ENCODE assay signal across 1 cellular context in genomic region chr3:171980578-171981270, GRCh38.
TF ChIP-seq lines count a peak whose summit lies in the region.

No MANE protein-coding gene starts in this region.

TF ChIP-seq in K562, 482 proteins besides CTCF, POLR2A, EP300 and RAD21 (continued from another document and continues in another):
- TF ChIP-seq ZBTB40 (IDR thresholded peaks at IDR 0.05) (0 out of 2 replicates have a peak, but pooled peaks have one; percentile 21), ZBTB40 (CRISPR knock-in tag; IDR thresholded peaks at IDR 0.05) (no peak), MBD1 (CRISPR knock-in tag; IDR thresholded peaks at IDR 0.05) (no peak), E2F8 (IDR thresholded peaks at IDR 0.05; ENCODE audit: low read depth, partially characterized antibody) (no peak), HDAC1 (IDR thresholded peaks at IDR 0.05) (no peak), VEZF1 (CRISPR knock-in tag; IDR thresholded peaks at IDR 0.05) (no peak), PREB (CRISPR knock-in tag; IDR thresholded peaks at IDR 0.05) (no peak), ARID3B (CRISPR knock-in tag; IDR thresholded peaks at IDR 0.05; ENCODE audit: borderline replicate concordance) (no peak), TAF15 (IDR thresholded peaks at IDR 0.05; ENCODE audit: low read depth, low read length) (no peak), SP2 (IDR thresholded peaks at IDR 0.05; ENCODE audit: extremely low read depth, low read depth, low read length, poor library complexity, severe bottlenecking) (no peak), SMARCE1 (IDR thresholded peaks at IDR 0.05) (peak; percentile 49; the same call in 1 of the 2 replicates), SLC30A9 (CRISPR knock-in tag; IDR thresholded peaks at IDR 0.05) (no peak), L3MBTL2 (IDR thresholded peaks at IDR 0.05) (peak; percentile 52; the same call in 1 of the 2 replicates), ZNF699 (CRISPR knock-in tag; IDR thresholded peaks at IDR 0.05; ENCODE audit: insufficient replicate concordance) (no peak), MBD2 (IDR thresholded peaks at IDR 0.05; ENCODE audit: borderline replicate concordance, low read depth) (no peak; the same call in 1 of the 2 replicates), CBX5 (IDR thresholded peaks at IDR 0.05; ENCODE audit: borderline replicate concordance, low read depth) (no peak), ZNF23 (CRISPR knock-in tag; IDR thresholded peaks at IDR 0.05) (no peak), SPI1 (IDR thresholded peaks at IDR 0.05; ENCODE audit: borderline replicate concordance, low read depth, low read length) (no peak), ZNF764 (CRISPR knock-in tag; IDR thresholded peaks at IDR 0.05; ENCODE audit: low read depth) (no peak), EGR1 (conservative IDR thresholded peaks at IDR 0.05) (peak; percentile 49; the same call in 1 of the 2 replicates), MLLT1 (IDR thresholded peaks at IDR 0.05) (no peak), CBX2 (IDR thresholded peaks at IDR 0.05; ENCODE audit: insufficient read depth, low read length, poor library complexity, severe bottlenecking) (no peak), BACH1 (tag; IDR thresholded peaks at IDR 0.05) (no peak), ARID1B (IDR thresholded peaks at IDR 0.05) (peak; percentile 67; the same call in 1 of the 2 replicates), ZC3H8 (IDR thresholded peaks at IDR 0.05) (no peak), REST (CRISPR knock-in tag; IDR thresholded peaks at IDR 0.05; ENCODE audit: low read depth) (no peak), KLF6 (CRISPR knock-in tag; IDR thresholded peaks at IDR 0.05; ENCODE audit: borderline replicate concordance) (0 out of 2 replicates have a peak, but pooled peaks have one; percentile 5), MAFG (tag; conservative IDR thresholded peaks at IDR 0.05) (no peak), HMGN3 (IDR thresholded peaks at IDR 0.05; ENCODE audit: borderline replicate concordance, extremely low read depth, insufficient read length, low read depth, low read length) (no peak), ZNF75A (CRISPR knock-in tag; IDR thresholded peaks at IDR 0.05) (no peak)
